5 cellular contexts compared by ENCODE assay signal in genomic region chr10:75678527-75678926, GRCh38.
"Had no signal": no experiment of that assay in that cellular context is flagged by ENCODE, and none has a peak within 500 bp of the region (broad histone marks: within the 10 kb centered on the region; RNA-seq: fewer than 3 reads in every experiment).

No MANE protein-coding gene starts in this region.

- H3K27ac Mint-ChIP-seq: IgD-negative memory B cell had no signal

- DNase-seq: IMR-90 had no signal

- H3K4me3 ChIP-seq: K562 had no signal

- H3K27ac ChIP-seq: HL-60 had no signal

- H3K4me3 Mint-ChIP-seq: IgD-negative memory B cell had no signal

- H3K4me1 Mint-ChIP-seq: IgD-negative memory B cell had no signal

- ATAC-seq: HepG2, K562 had no signal

- H3K36me3 Mint-ChIP-seq: IgD-negative memory B cell had no signal
